In the genomic region with DNA sequence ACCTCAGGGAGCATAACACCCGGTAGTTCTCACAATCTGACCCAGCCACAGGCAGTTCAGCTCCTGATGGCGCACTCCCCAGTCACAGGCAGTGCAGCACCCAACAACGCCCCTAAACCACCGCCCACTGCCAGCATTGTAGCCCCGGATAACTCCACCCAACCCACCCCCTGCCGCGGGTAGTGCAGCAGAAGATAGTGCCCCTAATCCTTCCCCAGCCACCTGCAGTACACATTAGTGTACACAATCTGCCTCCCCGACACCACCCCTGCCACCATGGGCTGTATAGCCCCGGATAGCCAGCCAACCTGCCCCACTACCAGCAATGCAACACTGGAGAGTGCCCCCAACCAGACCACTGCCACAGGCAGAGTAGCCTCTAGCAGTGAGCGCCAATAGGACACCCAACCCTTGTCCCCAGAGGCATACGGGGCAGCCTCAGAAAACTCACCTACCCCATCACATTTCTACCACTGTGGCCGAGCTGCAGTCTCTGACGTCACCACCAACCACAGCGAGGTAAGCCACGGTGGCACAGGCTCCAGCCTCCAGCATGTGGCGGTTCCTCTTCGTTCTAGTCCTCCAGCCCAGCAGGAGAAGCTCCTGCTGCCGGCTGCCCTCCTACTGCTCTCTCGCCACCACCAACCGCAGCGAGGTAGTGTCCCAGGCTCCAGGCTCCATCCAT, we compare ENCODE assay signal across 26 cellular contexts.
"Had no signal": no experiment of that assay in that cellular context is flagged by ENCODE, and none has a peak within 500 bp of the region (broad histone marks: within the 10 kb centered on the region; RNA-seq: fewer than 3 reads in every experiment).

No MANE protein-coding gene starts in this region.

- H3K9me3 ChIP-seq: MG63, SJCRH30 had no signal

- H3K4me1 ChIP-seq: SJCRH30 had no signal

- ATAC-seq: Panc1, PC-3, SK-N-SH treated with all-trans-retinoic acid at 6 μM for 48 hours had no signal

- H3K4me3 ChIP-seq: MG63, SJCRH30 had no signal

- FAIRE-seq: HTR-8/SVneo had no signal

- H3K27me3 ChIP-seq: MG63 had no signal

- H3K27ac ChIP-seq: HL-60, RWPE1, SJCRH30 had no signal

- DNase-seq: IMR-90; Karpas-422; KG1; MG63; NCI-H1092; NCI-H1105 treated with DMSO at 0.1 percent for 48 hours; NCI-H1417 treated with DMSO at 0.1 percent for 48 hours; NCI-H146; NCI-H1694 treated with DMSO at 0.1 percent for 48 hours; NCI-H2029; NCI-H2081 treated with DMSO at 0.1 percent for 48 hours; NCI-H2171; NCI-H226; NCI-H446; NCI-H510A; NCI-H524 treated with DMSO at 0.1 percent for 48 hours; NCI-H69; NK-92 treated with Interleukin-12 subunit alpha and Interleukin-12 subunit beta, amount 100 ng/mL, for 24 hours; PC-3; SHP77 treated with DMSO at 0.1 percent for 48 hours; SJCRH30 had no signal

- H3K36me3 ChIP-seq: MG63, SJCRH30 had no signal
